ENCODE assay signal across 9 cellular contexts in genomic region chr4:38320349-38320707, GRCh38.
DNase-seq lines count a peak whose midpoint lies in the region; ATAC-seq and TF ChIP-seq lines count a peak whose summit lies in the region.
"Had no signal": no experiment of that assay in that cellular context is flagged by ENCODE, and none has a peak within 500 bp of the region (broad histone marks: within the 10 kb centered on the region; RNA-seq: fewer than 3 reads in every experiment).

No MANE protein-coding gene starts in this region.

- POLR2A ChIA-PET in A673 (lab: Charles Lee; ENCODE audit: low non-redundant PET): no interaction called here

- no peak overlapping the region for H3K9ac ChIP-seq in Loucy (ENCODE audit: low read depth, low read length, poor library complexity, severe bottlenecking)

- H3K4me2 ChIP-seq in Loucy (ENCODE audit: low read depth, low read length, poor library complexity, severe bottlenecking): peak overlapping the region; percentile 47

- no peak for TF ChIP-seq CTCF in A673 (conservative IDR thresholded peaks at IDR 0.05; ENCODE audit: low read depth, low read length)
- TF ChIP-seq CTCF in Loucy (conservative IDR thresholded peaks at IDR 0.05; ENCODE audit: low read length): no peak
- no peak for TF ChIP-seq CTCF in osteocyte (IDR thresholded peaks at IDR 0.05)

- H3K4me1 ChIP-seq in A673 (ENCODE audit: insufficient read depth, low read length, poor library complexity, severe bottlenecking) (peaks cover 38% of the 10 kb centered on the region), Loucy (ENCODE audit: insufficient read depth, low read length, poor library complexity, severe bottlenecking) (no peaks in the 10 kb centered on the region)

- no peak for DNase-seq in A673 (ENCODE audit: low spot score)
- DNase-seq in effector memory CD8-positive, alpha-beta T cell: no peak
- no peak for DNase-seq in osteocyte (ENCODE audit: extremely low spot score, unreplicated experiment)
- no peak for DNase-seq in ACHN
- no peak for DNase-seq in NOMO-1 treated with DMSO at 0.1 percent for 48 hours (lab: John Stamatoyannopoulos, UW; ENCODE audit: unreplicated experiment)

- H3K9me2 ChIP-seq in Loucy (replicated peaks; ENCODE audit: low read depth, low read length): no peaks in the 10 kb centered on the region

- in situ Hi-C loops in ACHN (cut with HindIII; ENCODE audit: low pct_ligation_motif_present, low pct_unique_long_range_greater_than_20kb, low sequenced_read_pairs): no loop called here

- H4K20me1 ChIP-seq in Loucy (ENCODE audit: insufficient read depth, low read length, poor library complexity, severe bottlenecking): no peaks in the 10 kb centered on the region

- no peak overlapping the region for H3K4me3 ChIP-seq in A673 (ENCODE audit: low read depth, low read length, poor library complexity, severe bottlenecking)
- no peak overlapping the region for H3K4me3 ChIP-seq in Loucy (ENCODE audit: low read length, poor library complexity, severe bottlenecking)
- H3K4me3 ChIP-seq: mucosa of descending colon had no signal

- no peak for ATAC-seq in effector memory CD8-positive, alpha-beta T cell (replicated peaks)
- ATAC-seq in GM21723 (IDR thresholded peaks at IDR 0.05; ENCODE audit: unreplicated experiment): no peak
- ATAC-seq in GM21529 (IDR thresholded peaks at IDR 0.05; ENCODE audit: unreplicated experiment): no peak

- H3K27me3 ChIP-seq in A673 (replicated peaks; ENCODE audit: insufficient read depth, low read depth, low read length, poor library complexity): no peaks in the 10 kb centered on the region
- no peaks in the 10 kb centered on the region for H3K27me3 ChIP-seq in Loucy (ENCODE audit: insufficient read depth, low read length, poor library complexity, severe bottlenecking)

- intact Hi-C loops in A673 (cut with micrococcal nuclease; ENCODE audit: unreplicated experiment): loop anchor here (1.0 to 5.0 kb wide), 2 partner anchors 143 to 411 kb away; no protein-coding TSS in a partner anchor

- BruUV-seq in A673 (replicated peaks; lab: Mats Ljungman, UMichigan): no TSS peak

- peak overlapping the region; percentile 66 for H3K27ac ChIP-seq in A673 (ENCODE audit: low read depth, low read length, poor library complexity, severe bottlenecking)

- peak overlapping the region; percentile 76 to 84 for H3K4me3 Mint-ChIP-seq in effector memory CD8-positive, alpha-beta T cell
- H3K4me3 Mint-ChIP-seq in osteocyte (ENCODE audit: unreplicated experiment): no peak overlapping the region

- no peaks in the 10 kb centered on the region for H3K9me3 Mint-ChIP-seq in effector memory CD8-positive, alpha-beta T cell
- H3K9me3 Mint-ChIP-seq in osteocyte (ENCODE audit: unreplicated experiment): peaks cover 4% of the 10 kb centered on the region

- H3F3A ChIP-seq in Loucy (ENCODE audit: low read depth): no peaks in the 10 kb centered on the region

- H2AFZ ChIP-seq in Loucy (ENCODE audit: low read length): peak overlapping the region; percentile 84

- H3K4me1 Mint-ChIP-seq in effector memory CD8-positive, alpha-beta T cell (ENCODE audit: low read depth in 2 of 2): peaks cover 25 to 30% of the 10 kb centered on the region in 2 donors
- peaks cover 32% of the 10 kb centered on the region for H3K4me1 Mint-ChIP-seq in osteocyte (ENCODE audit: unreplicated experiment)

- H3K79me2 ChIP-seq in Loucy (ENCODE audit: insufficient read depth, low read length): no peaks in the 10 kb centered on the region

- H3K36me3 Mint-ChIP-seq in effector memory CD8-positive, alpha-beta T cell (ENCODE audit: insufficient read depth): peaks cover 7% of the 10 kb centered on the region
- no peaks in the 10 kb centered on the region for H3K36me3 Mint-ChIP-seq in osteocyte (ENCODE audit: unreplicated experiment)

- H3K27me3 Mint-ChIP-seq in effector memory CD8-positive, alpha-beta T cell: no peaks in the 10 kb centered on the region
- no peaks in the 10 kb centered on the region for H3K27me3 Mint-ChIP-seq in osteocyte (ENCODE audit: unreplicated experiment)

- H3K36me3 ChIP-seq in A673 (ENCODE audit: insufficient read depth, low read length, poor library complexity, severe bottlenecking) (no peaks in the 10 kb centered on the region), Loucy (ENCODE audit: insufficient read depth, low read length) (no peaks in the 10 kb centered on the region)

- CTCF ChIA-PET in A673 (lab: Charles Lee): interaction anchor here (1.0 to 1.9 kb wide), 3 partner anchors 136 to 354 kb away, joined by 4 to 22 read pairs (median 6); no protein-coding TSS in a partner anchor

- no peak overlapping the region for H3K27ac Mint-ChIP-seq in effector memory CD8-positive, alpha-beta T cell
- peak overlapping the region; percentile 90 for H3K27ac Mint-ChIP-seq in osteocyte (ENCODE audit: unreplicated experiment)

- H3K9me3 ChIP-seq in A673 (ENCODE audit: low read depth, low read length, poor library complexity, severe bottlenecking) (no peaks in the 10 kb centered on the region), Loucy (ENCODE audit: insufficient read depth, low read depth, low read length) (no peaks in the 10 kb centered on the region)
- H3K9me3 ChIP-seq: mucosa of descending colon had no signal
